ENCODE assay signal across 20 cellular contexts in the genomic region with DNA sequence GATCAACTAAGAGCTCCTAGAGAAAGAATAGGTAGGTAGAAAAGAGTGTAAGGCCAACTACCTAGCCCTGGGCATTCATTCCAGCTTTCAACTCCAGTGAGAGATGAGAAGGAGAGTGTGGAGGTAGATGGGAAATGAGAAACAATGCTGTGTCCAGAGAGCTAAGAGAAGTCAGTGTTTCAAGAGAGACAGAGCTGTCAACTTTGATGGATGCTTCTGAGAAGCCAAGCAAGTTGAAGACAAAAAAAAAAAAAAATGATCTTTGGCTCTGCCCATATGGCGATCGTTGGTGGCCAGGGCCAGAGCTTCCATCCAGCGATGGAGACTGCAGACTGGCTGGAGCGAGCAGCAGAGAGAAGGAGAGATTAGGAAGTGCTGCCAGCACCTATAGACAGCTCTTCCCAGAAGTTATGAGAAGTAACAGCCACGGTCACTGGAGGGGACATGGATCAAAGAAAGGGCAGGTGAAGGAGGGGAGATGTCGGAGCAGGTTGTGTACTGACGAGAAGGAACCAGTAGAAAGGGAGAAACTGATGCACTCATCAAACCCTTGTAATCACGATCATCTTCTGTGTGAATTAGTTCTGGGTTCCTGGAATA.
DNase-seq lines count a peak whose midpoint lies in the region; ATAC-seq and TF ChIP-seq lines count a peak whose summit lies in the region.
"Had no signal": no experiment of that assay in that cellular context is flagged by ENCODE, and none has a peak within 500 bp of the region (broad histone marks: within the 10 kb centered on the region; RNA-seq: fewer than 3 reads in every experiment).

No MANE protein-coding gene starts in this region.

- TF ChIP-seq CTCF in ascending aorta (IDR thresholded peaks at IDR 0.05) (no peak), type B pancreatic cell (conservative IDR thresholded peaks at IDR 0.05) (no peak)

- no peak overlapping the region for H3K27ac Mint-ChIP-seq in activated T-cell treated with anti-CD3 and anti-CD28 coated beads, Interleukin-2, amount 50 U/mL, for 24 hours
- peak overlapping the region; percentile 78 for H3K27ac Mint-ChIP-seq in type B pancreatic cell
- H3K27ac Mint-ChIP-seq in activated naive CD4-positive, alpha-beta T cell treated with anti-CD3 and anti-CD28 coated beads, Interleukin-2, amount 50 U/mL, for 72 hours = peak overlapping the region in 1 of 2 donors; percentile 1
- peak overlapping the region in 1 of 2 donors; percentile 3 for H3K27ac Mint-ChIP-seq in effector memory CD8-positive, alpha-beta T cell

- no peak overlapping the region for H3K4me3 ChIP-seq in ascending aorta

- no peaks in the 10 kb centered on the region for H3K9me3 ChIP-seq in ascending aorta
- H3K9me3 ChIP-seq: BE2C had no signal

- H3K36me3 ChIP-seq in ascending aorta = no peaks in the 10 kb centered on the region
- H3K36me3 ChIP-seq: BE2C had no signal

- no peak for ATAC-seq in activated naive CD4-positive, alpha-beta T cell treated with anti-CD3 and anti-CD28 coated beads, Interleukin-2, amount 50 U/mL, for 72 hours
- no peak for ATAC-seq in effector memory CD8-positive, alpha-beta T cell (replicated peaks)
- ATAC-seq: SK-N-SH treated with all-trans-retinoic acid at 6 μM for 48 hours had no signal

- H3K4me3 Mint-ChIP-seq in activated T-cell treated with anti-CD3 and anti-CD28 coated beads, Interleukin-2, amount 50 U/mL, for 24 hours = no peak overlapping the region
- H3K4me3 Mint-ChIP-seq in type B pancreatic cell = no peak overlapping the region
- H3K4me3 Mint-ChIP-seq in effector memory CD8-positive, alpha-beta T cell = no peak overlapping the region
- H3K4me3 Mint-ChIP-seq: CD8-positive, alpha-beta memory T cell had no signal

- H3K4me1 Mint-ChIP-seq in activated T-cell treated with anti-CD3 and anti-CD28 coated beads, Interleukin-2, amount 50 U/mL, for 24 hours (ENCODE audit: low read depth) = peaks cover 7% of the 10 kb centered on the region
- peaks cover 40% of the 10 kb centered on the region for H3K4me1 Mint-ChIP-seq in type B pancreatic cell (ENCODE audit: unreplicated experiment)
- no peaks in the 10 kb centered on the region for H3K4me1 Mint-ChIP-seq in effector memory CD8-positive, alpha-beta T cell (ENCODE audit: low read depth in 2 of 2)
- H3K4me1 Mint-ChIP-seq: CD8-positive, alpha-beta memory T cell had no signal

- DNase-seq in activated T-cell treated with anti-CD3 and anti-CD28 coated beads, Interleukin-2, amount 50 U/mL, for 24 hours = peak; percentile 18
- no peak for DNase-seq in activated T-cell treated with anti-CD3 and anti-CD28 coated beads, Interleukin-2, amount 50 U/mL, for 48 hours
- DNase-seq in ascending aorta (ENCODE audit: low spot score in 2 of 2) = no peak
- peak; percentile 22 for DNase-seq in mesenteric fat pad (ENCODE audit: low spot score)
- DNase-seq in type B pancreatic cell (ENCODE audit: extremely low spot score, unreplicated experiment) = no peak
- DNase-seq in activated naive CD4-positive, alpha-beta T cell treated with anti-CD3 and anti-CD28 coated beads, Interleukin-2, amount 50 U/mL, for 72 hours (ENCODE audit: low spot score in 2 of 2) = no peak
- no peak for DNase-seq in NCI-H2196 (lab: John Stamatoyannopoulos, UW; ENCODE audit: unreplicated experiment)
- DNase-seq in effector memory CD8-positive, alpha-beta T cell = no peak
- DNase-seq: 8988T; BE2C; CD8-positive, alpha-beta memory T cell; DND-41; GF-D8; HCEC 1CT; NCI-H1092; NCI-H2081; NCI-H524; Right ventricle myocardium superior had no signal

- no peaks in the 10 kb centered on the region for H3K27me3 Mint-ChIP-seq in activated T-cell treated with anti-CD3 and anti-CD28 coated beads, Interleukin-2, amount 50 U/mL, for 24 hours
- H3K27me3 Mint-ChIP-seq in type B pancreatic cell = no peaks in the 10 kb centered on the region
- H3K27me3 Mint-ChIP-seq in effector memory CD8-positive, alpha-beta T cell = no peaks in the 10 kb centered on the region

- H3K27ac ChIP-seq in ascending aorta = peak overlapping the region; percentile 94 to 98
- H3K27ac ChIP-seq: KMS-11 had no signal

- no peaks in the 10 kb centered on the region for H3K36me3 Mint-ChIP-seq in activated T-cell treated with anti-CD3 and anti-CD28 coated beads, Interleukin-2, amount 50 U/mL, for 24 hours (ENCODE audit: low read depth)
- H3K36me3 Mint-ChIP-seq in type B pancreatic cell = no peaks in the 10 kb centered on the region
- no peaks in the 10 kb centered on the region for H3K36me3 Mint-ChIP-seq in activated naive CD4-positive, alpha-beta T cell treated with anti-CD3 and anti-CD28 coated beads, Interleukin-2, amount 50 U/mL, for 72 hours
- no peaks in the 10 kb centered on the region for H3K36me3 Mint-ChIP-seq in effector memory CD8-positive, alpha-beta T cell (ENCODE audit: insufficient read depth)
- H3K36me3 Mint-ChIP-seq: CD8-positive, alpha-beta memory T cell had no signal

- H3K9me3 Mint-ChIP-seq in activated T-cell treated with anti-CD3 and anti-CD28 coated beads, Interleukin-2, amount 50 U/mL, for 24 hours = no peaks in the 10 kb centered on the region
- H3K9me3 Mint-ChIP-seq in type B pancreatic cell = no peaks in the 10 kb centered on the region
- H3K9me3 Mint-ChIP-seq in activated naive CD4-positive, alpha-beta T cell treated with anti-CD3 and anti-CD28 coated beads, Interleukin-2, amount 50 U/mL, for 72 hours = no peaks in the 10 kb centered on the region
- no peaks in the 10 kb centered on the region for H3K9me3 Mint-ChIP-seq in effector memory CD8-positive, alpha-beta T cell
- H3K9me3 Mint-ChIP-seq: CD8-positive, alpha-beta memory T cell had no signal

- intact Hi-C loops in ascending aorta (cut with DNase I) = loop anchor here (10.0 kb wide), 1 partner anchor 244 kb away; the partner anchor contains the start of gene FOSL2

- H3K4me1 ChIP-seq in ascending aorta = peaks cover 26 to 50% of the 10 kb centered on the region in 2 donors
- H3K4me1 ChIP-seq: BE2C had no signal

- H3K27me3 ChIP-seq in ascending aorta = no peaks in the 10 kb centered on the region
- H3K27me3 ChIP-seq: BE2C had no signal

Comparison
In these comparisons a context has a peak if more than half of its experiments do, and no peak if none do; other contexts are left out.
1. DNase-seq: peak in activated T-cell treated with anti-CD3 and anti-CD28 coated beads, Interleukin-2, amount 50 U/mL, for 24 hours (single experiment) and mesenteric fat pad (single experiment); none in activated T-cell treated with anti-CD3 and anti-CD28 coated beads, Interleukin-2, amount 50 U/mL, for 48 hours (0 of 2), ascending aorta (0 of 2), type B pancreatic cell (single experiment), activated naive CD4-positive, alpha-beta T cell treated with anti-CD3 and anti-CD28 coated beads, Interleukin-2, amount 50 U/mL, for 72 hours (0 of 2), NCI-H2196 (single experiment) and effector memory CD8-positive, alpha-beta T cell (0 of 3).